ENCODE assay signal across 18 cellular contexts in genomic region chr3:106004841-106005240, GRCh38.
DNase-seq lines count a peak whose midpoint lies in the region; ATAC-seq, FAIRE-seq and TF ChIP-seq lines count a peak whose summit lies in the region.
"Had no signal": no experiment of that assay in that cellular context is flagged by ENCODE, and none has a peak within 500 bp of the region (broad histone marks: within the 10 kb centered on the region; RNA-seq: fewer than 3 reads in every experiment).

No MANE protein-coding gene starts in this region.

- peak overlapping the region; percentile 81 for H3K9ac ChIP-seq in adipocyte (ENCODE audit: low read length)
- H3K9ac ChIP-seq: neural progenitor cell had no signal

- peaks cover 29% of the 10 kb centered on the region for H3K4me1 ChIP-seq in adipocyte (ENCODE audit: control insufficient read depth, insufficient read depth, low read length)
- H3K4me1 ChIP-seq: neural progenitor cell had no signal

- DNase-seq in H54 (ENCODE audit: insufficient read length, low spot score) (no peak), adipocyte (ENCODE audit: low read depth) (no peak), fibroblast of villous mesenchyme (ENCODE audit: low read depth) (peak; percentile 16), retinal pigment epithelial cell (ENCODE audit: low read depth) (peak; percentile 32), T-helper 1 cell (no peak), occipital lobe (lab: John Stamatoyannopoulos, UW) (no peak), T-helper 9 cell (no peak)
- DNase-seq: activated naive CD4-positive, alpha-beta T cell treated with anti-CD3 and anti-CD28 coated beads, Interleukin-2, amount 10 ng/mL, durations not matched to agents 7 days and 5 days; COR-L47; KBM-7; NCI-H2081; NCI-H446; stimulated activated naive CD4-positive, alpha-beta T cell treated with Interleukin-2 at 50 U/mL for 16 hours; WERI-Rb-1 had no signal

- no peak for ATAC-seq in HG02852 (IDR thresholded peaks at IDR 0.05; ENCODE audit: unreplicated experiment)
- ATAC-seq: HCT116 had no signal

- H3K27me3 ChIP-seq in adipocyte (replicated peaks; ENCODE audit: control insufficient read depth, insufficient read depth, low read length) = no peaks in the 10 kb centered on the region
- H3K27me3 ChIP-seq: neural progenitor cell had no signal

- TF ChIP-seq CTCF in fibroblast of villous mesenchyme (IDR thresholded peaks at IDR 0.05; ENCODE audit: insufficient read depth, low read depth, low read length) (no peak), retinal pigment epithelial cell (conservative IDR thresholded peaks at IDR 0.05; ENCODE audit: low read depth, low read length) (no peak)

- H3K9me3 ChIP-seq in adipocyte (ENCODE audit: control insufficient read depth, low read length) = no peaks in the 10 kb centered on the region

- no peaks in the 10 kb centered on the region for H3K36me3 ChIP-seq in adipocyte (ENCODE audit: control insufficient read depth, insufficient read depth, low read length, severe bottlenecking)
- H3K36me3 ChIP-seq: neural progenitor cell, WERI-Rb-1 had no signal

- H3K4me3 ChIP-seq in adipocyte (ENCODE audit: low read length) (peak overlapping the region; percentile 79), fibroblast of villous mesenchyme (ENCODE audit: low read depth, low read length) (peak overlapping the region; percentile 47), retinal pigment epithelial cell (ENCODE audit: low read length) (peak overlapping the region; percentile 33)
- H3K4me3 ChIP-seq: neural progenitor cell had no signal

- TF ChIP-seq POLR2A in H54 (IDR thresholded peaks at IDR 0.05; ENCODE audit: low read depth, low read length) = no peak

- FAIRE-seq in H54 (lab: Jason Lieb, UNC) = peak; percentile 68
- FAIRE-seq: colon had no signal

Comparison
In these comparisons a context has a peak if more than half of its experiments do, and no peak if none do; other contexts are left out.
1. DNase-seq: peak in fibroblast of villous mesenchyme (single experiment) and retinal pigment epithelial cell (single experiment); none in H54 (single experiment), adipocyte (single experiment), T-helper 1 cell (0 of 5), occipital lobe (single experiment) and T-helper 9 cell (single experiment).
2. Peak in every context shown above with its lines, with median percentiles within 50 percentile points of each other: H3K4me3 ChIP-seq.